Comparison of ENCODE assay signal across 8 cellular contexts in the genomic region with DNA sequence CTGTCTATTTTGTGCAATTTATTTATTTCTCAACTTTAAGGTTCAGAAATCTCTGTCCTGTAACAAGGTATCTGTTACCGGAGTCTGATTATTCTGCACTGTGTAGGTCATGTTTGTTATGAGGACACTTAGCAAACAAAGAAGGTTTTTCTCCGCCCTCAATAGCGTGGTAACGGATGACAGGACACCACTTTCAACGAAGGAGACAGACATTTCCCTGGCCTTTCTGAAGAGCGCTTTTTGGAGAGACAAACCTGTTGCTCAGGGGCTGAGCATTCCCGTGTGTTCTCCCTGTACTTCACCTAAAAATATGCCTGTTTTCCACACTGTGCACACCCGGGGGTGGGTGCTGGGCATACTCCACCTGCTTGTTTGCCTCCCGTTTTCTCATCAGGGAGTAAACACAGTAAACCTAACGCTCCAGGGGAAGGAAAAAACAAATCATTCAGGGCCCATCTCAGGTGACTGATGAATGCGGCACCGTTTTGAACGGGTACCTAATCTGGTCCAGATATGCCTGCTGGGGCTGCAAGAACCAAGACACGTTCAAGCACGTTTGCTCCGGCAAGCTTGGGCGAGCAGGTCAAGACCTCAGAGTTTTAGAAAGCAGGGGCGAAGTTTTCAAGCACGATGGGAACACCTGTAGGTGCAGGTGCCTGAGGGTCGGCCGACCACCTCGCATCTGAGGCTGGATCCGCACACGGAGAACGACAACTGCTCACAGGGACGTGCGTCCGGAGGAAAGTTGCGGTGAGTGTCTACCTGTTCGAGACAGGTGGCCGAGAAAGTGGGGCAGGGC. TPM values are rescaled to one million over a fixed set of nuclear protein-coding genes. Genes with fewer than 3 reads are reported as not detected.
DNase-seq lines count a peak whose midpoint lies in the region; ATAC-seq and TF ChIP-seq lines count a peak whose summit lies in the region.

No MANE protein-coding gene starts in this region.

- peak; percentile 21 for DNase-seq in NCI-H1092 treated with DMSO at 0.1 percent for 48 hours (lab: John Stamatoyannopoulos, UW)
- DNase-seq in NCI-H1092 (lab: John Stamatoyannopoulos, UW): no peak
- no peak for DNase-seq in astrocyte of the spinal cord (ENCODE audit: low read depth, low spot score)
- DNase-seq in left lobe of liver (ENCODE audit: low spot score): no peak
- DNase-seq in superior temporal gyrus (ENCODE audit: extremely low spot score): peak; percentile 72
- DNase-seq in DMS79 treated with DMSO at 0.1 percent for 48 hours (lab: John Stamatoyannopoulos, UW): no peak
- no peak for DNase-seq in NCI-H446 (lab: John Stamatoyannopoulos, UW)

- H4K20me1 ChIP-seq in Loucy (ENCODE audit: insufficient read depth, low read length, poor library complexity, severe bottlenecking): peaks cover 4% of the 10 kb centered on the region

- no peaks in the 10 kb centered on the region for H3K9me3 ChIP-seq in Loucy (ENCODE audit: insufficient read depth, low read depth, low read length)

- H3K9me2 ChIP-seq in Loucy (replicated peaks; ENCODE audit: low read depth, low read length): no peaks in the 10 kb centered on the region

- in situ Hi-C loops in astrocyte of the spinal cord (cut with HindIII; ENCODE audit: low sequenced_read_pairs): no loop called here

- H3K27me3 ChIP-seq in Loucy (ENCODE audit: insufficient read depth, low read length, poor library complexity, severe bottlenecking): peaks cover 12% of the 10 kb centered on the region

- peak overlapping the region; percentile 72; the same call in 1 of the 2 replicates for H2AFZ ChIP-seq in Loucy (ENCODE audit: low read length)

- peak overlapping the region; percentile 95 for H3K4me2 ChIP-seq in Loucy (ENCODE audit: low read depth, low read length, poor library complexity, severe bottlenecking)

- ATAC-seq in left lobe of liver: peak; percentile 60

- H3K9ac ChIP-seq in Loucy (ENCODE audit: low read depth, low read length, poor library complexity, severe bottlenecking): peak overlapping the region; percentile 72

- no peak for TF ChIP-seq CTCF in Loucy (conservative IDR thresholded peaks at IDR 0.05; ENCODE audit: low read length)
- TF ChIP-seq CTCF in astrocyte of the spinal cord (IDR thresholded peaks at IDR 0.05; ENCODE audit: low read depth, low read length): no peak

- H3F3A ChIP-seq in Loucy (ENCODE audit: low read depth): no peaks in the 10 kb centered on the region

- peaks cover 26% of the 10 kb centered on the region for H3K4me1 ChIP-seq in Loucy (ENCODE audit: insufficient read depth, low read length, poor library complexity, severe bottlenecking)

- peaks cover 17% of the 10 kb centered on the region for H3K79me2 ChIP-seq in Loucy (ENCODE audit: insufficient read depth, low read length)

- H3K4me3 ChIP-seq in Loucy (ENCODE audit: low read length, poor library complexity, severe bottlenecking): peak overlapping the region; percentile 81
- H3K4me3 ChIP-seq in astrocyte of the spinal cord (ENCODE audit: low read depth, low read length): peak overlapping the region; percentile 51

- no peaks in the 10 kb centered on the region for H3K36me3 ChIP-seq in Loucy (ENCODE audit: insufficient read depth, low read length)

RNA-seq across cellular contexts. Expression of a gene that starts 0.9 kb away (rescaled TPM):
- total RNA-seq in left lobe of liver: 25.2 TPM

Comparison
In these comparisons a context has a peak if more than half of its experiments do, and no peak if none do; other contexts are left out.
1. DNase-seq: peak in NCI-H1092 treated with DMSO at 0.1 percent for 48 hours (single experiment) and superior temporal gyrus (single experiment); none in NCI-H1092 (single experiment), astrocyte of the spinal cord (single experiment), left lobe of liver (single experiment), DMS79 treated with DMSO at 0.1 percent for 48 hours (single experiment) and NCI-H446 (0 of 2).